11 cellular contexts compared by ENCODE assay signal in the genomic region with DNA sequence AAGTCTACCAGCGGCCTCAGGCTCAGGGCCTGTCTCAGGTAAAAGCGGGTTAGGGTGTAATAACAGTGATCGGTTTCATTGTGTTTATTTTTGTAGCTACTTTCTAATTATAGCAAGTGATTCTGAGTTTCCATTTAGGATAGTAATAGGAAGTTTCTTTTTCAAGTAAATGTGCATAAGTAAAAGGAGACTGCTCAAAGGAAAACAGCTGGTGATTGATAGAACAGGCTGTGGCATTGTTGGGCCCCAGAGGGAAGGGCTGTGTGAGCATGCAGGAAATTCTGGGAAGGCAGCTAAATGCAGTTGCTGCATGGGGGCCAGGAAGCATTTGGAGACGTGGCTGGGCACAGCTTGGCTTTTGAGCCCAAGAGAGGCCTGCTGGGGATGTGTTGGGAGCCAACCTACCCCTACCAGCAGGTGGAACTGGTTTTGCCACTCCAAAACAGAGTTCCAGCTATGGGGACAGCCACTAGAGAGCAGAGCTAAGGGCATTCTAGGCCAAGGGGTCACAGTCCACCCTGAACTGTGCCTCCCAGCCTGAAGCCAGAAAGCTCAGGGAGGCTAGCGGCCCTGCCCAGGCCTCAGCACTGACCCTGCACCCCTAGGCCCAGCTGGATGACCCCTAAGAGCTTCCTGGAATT. TPM values are rescaled to one million over a fixed set of nuclear protein-coding genes. Genes with fewer than 3 reads are reported as not detected.
DNase-seq lines count a peak whose midpoint lies in the region; ATAC-seq and TF ChIP-seq lines count a peak whose summit lies in the region.
"Had no signal": no experiment of that assay in that cellular context is flagged by ENCODE, and none has a peak within 500 bp of the region (broad histone marks: within the 10 kb centered on the region; RNA-seq: fewer than 3 reads in every experiment).

No MANE protein-coding gene starts in this region.

- no peak overlapping the region for H3K4me3 Mint-ChIP-seq in activated naive CD4-positive, alpha-beta T cell treated with anti-CD3 and anti-CD28 coated beads, Interleukin-2, amount 10 ng/mL, durations not matched to agents 7 days and 5 days
- H3K4me3 Mint-ChIP-seq in activated CD4-positive, alpha-beta memory T cell treated with anti-CD3 and anti-CD28 coated beads, Interleukin-2, amount 10 ng/mL, durations not matched to agents 7 days and 5 days = no peak overlapping the region

- ATAC-seq in left lobe of liver = peak; percentile 91
- ATAC-seq in HG03520 (IDR thresholded peaks at IDR 0.05; ENCODE audit: unreplicated experiment) = no peak

- 41 to 56% (median 44%) methylated on average over 5 of the region's 5 CpGs for WGBS in stomach, 5 donors

- POLR2A ChIA-PET in activated CD4-positive, alpha-beta memory T cell treated with anti-CD3 and anti-CD28 coated beads, Interleukin-2, amount 10 ng/mL, durations not matched to agents 7 days and 5 days (lab: Charles Lee) = interaction anchor here (1.1 to 12.4 kb wide), 4 partner anchors 12 to 94 kb away, joined by 4 to 180 read pairs (median 88); a partner anchor contains a TSS

- H3K4me3 ChIP-seq in stomach = no peak overlapping the region

- H3K27me3 Mint-ChIP-seq in activated naive CD4-positive, alpha-beta T cell treated with anti-CD3 and anti-CD28 coated beads, Interleukin-2, amount 10 ng/mL, durations not matched to agents 7 days and 5 days = no peaks in the 10 kb centered on the region
- H3K27me3 Mint-ChIP-seq in activated CD4-positive, alpha-beta memory T cell treated with anti-CD3 and anti-CD28 coated beads, Interleukin-2, amount 10 ng/mL, durations not matched to agents 7 days and 5 days = no peaks in the 10 kb centered on the region

- H3K36me3 Mint-ChIP-seq in activated naive CD4-positive, alpha-beta T cell treated with anti-CD3 and anti-CD28 coated beads, Interleukin-2, amount 10 ng/mL, durations not matched to agents 7 days and 5 days = peaks cover 62% of the 10 kb centered on the region
- H3K36me3 Mint-ChIP-seq in activated CD4-positive, alpha-beta memory T cell treated with anti-CD3 and anti-CD28 coated beads, Interleukin-2, amount 10 ng/mL, durations not matched to agents 7 days and 5 days (ENCODE audit: low read depth) = peaks cover 68% of the 10 kb centered on the region

- TF ChIP-seq EP300 in stomach (IDR thresholded peaks at IDR 0.05) = no peak

- peak overlapping the region; percentile 96 for H3K27ac Mint-ChIP-seq in activated naive CD4-positive, alpha-beta T cell treated with anti-CD3 and anti-CD28 coated beads, Interleukin-2, amount 10 ng/mL, durations not matched to agents 7 days and 5 days
- peak overlapping the region; percentile 94 for H3K27ac Mint-ChIP-seq in activated CD4-positive, alpha-beta memory T cell treated with anti-CD3 and anti-CD28 coated beads, Interleukin-2, amount 10 ng/mL, durations not matched to agents 7 days and 5 days

- H3K9me3 Mint-ChIP-seq in activated naive CD4-positive, alpha-beta T cell treated with anti-CD3 and anti-CD28 coated beads, Interleukin-2, amount 10 ng/mL, durations not matched to agents 7 days and 5 days = peaks cover 24% of the 10 kb centered on the region
- H3K9me3 Mint-ChIP-seq in activated CD4-positive, alpha-beta memory T cell treated with anti-CD3 and anti-CD28 coated beads, Interleukin-2, amount 10 ng/mL, durations not matched to agents 7 days and 5 days = peaks cover 16% of the 10 kb centered on the region

- peaks cover 55% of the 10 kb centered on the region for H3K4me1 Mint-ChIP-seq in activated naive CD4-positive, alpha-beta T cell treated with anti-CD3 and anti-CD28 coated beads, Interleukin-2, amount 10 ng/mL, durations not matched to agents 7 days and 5 days
- peaks cover 56% of the 10 kb centered on the region for H3K4me1 Mint-ChIP-seq in activated CD4-positive, alpha-beta memory T cell treated with anti-CD3 and anti-CD28 coated beads, Interleukin-2, amount 10 ng/mL, durations not matched to agents 7 days and 5 days

- TF ChIP-seq CTCF in stomach (IDR thresholded peaks at IDR 0.05) = peak in 1 of 7 experiments; percentile 6

- intact Hi-C loops in stomach (cut with DNase I; ENCODE audit: low total_unique reads) = loop anchor here (10.0 kb wide), 1 partner anchor 294 kb away; no protein-coding TSS in a partner anchor

- no peak for TF ChIP-seq POLR2A in stomach (IDR thresholded peaks at IDR 0.05)

- H3K27ac ChIP-seq in stomach = peak overlapping the region in 3 of 5 donors; percentile 25 to 58 (median 34)

- peaks cover 0 to 25% (median 19%) of the 10 kb centered on the region in 4 donors for H3K9me3 ChIP-seq in stomach

- peaks cover 0 to 11% (median 7%) of the 10 kb centered on the region in 4 donors for H3K36me3 ChIP-seq in stomach

- no peak for DNase-seq in activated naive CD4-positive, alpha-beta T cell treated with anti-CD3 and anti-CD28 coated beads, Interleukin-2, amount 10 ng/mL, durations not matched to agents 7 days and 5 days
- no peak for DNase-seq in activated naive CD4-positive, alpha-beta T cell (lab: John Stamatoyannopoulos, UW)
- DNase-seq in activated CD4-positive, alpha-beta memory T cell treated with anti-CD3 and anti-CD28 coated beads, Interleukin-2, amount 10 ng/mL, durations not matched to agents 7 days and 5 days = no peak
- DNase-seq in left lobe of liver (ENCODE audit: low spot score) (peak; percentile 72), stomach (peak; percentile 56)
- no peak for DNase-seq in effector CD8-positive, alpha-beta T cell (lab: John Stamatoyannopoulos, UW)
- no peak for DNase-seq in stimulated activated CD4-positive, alpha-beta T cell treated with anti-CD3 and anti-CD28 coated beads, Interleukin-2, amount 100 ng/mL, for 48 hours
- DNase-seq: NCI-H1436 treated with DMSO at 0.1 percent for 48 hours had no signal

- peaks cover 0 to 29% (median 18%) of the 10 kb centered on the region in 4 donors for H3K4me1 ChIP-seq in stomach

- peaks cover 0 to 6% (median 0%) of the 10 kb centered on the region in 3 donors for H3K27me3 ChIP-seq in stomach

- CTCF ChIA-PET in activated naive CD4-positive, alpha-beta T cell treated with anti-CD3 and anti-CD28 coated beads, Interleukin-2, amount 10 ng/mL, durations not matched to agents 7 days and 5 days (lab: Charles Lee) = interaction anchor here (0.7 to 11.9 kb wide), 24 partner anchors 10 to 644 kb away, joined by 3 to 239 read pairs (median 6); a partner anchor contains a TSS
- CTCF ChIA-PET in activated CD4-positive, alpha-beta memory T cell treated with anti-CD3 and anti-CD28 coated beads, Interleukin-2, amount 10 ng/mL, durations not matched to agents 7 days and 5 days (lab: Charles Lee) = interaction anchor here (1.0 to 17.4 kb wide), 19 partner anchors 12 to 643 kb away, joined by 3 to 288 read pairs (median 9); a partner anchor contains a TSS

RNA-seq across cellular contexts. Expression of a gene that starts 12.6 kb away (rescaled TPM):
- total RNA-seq in activated CD4-positive, alpha-beta memory T cell treated with anti-CD3 and anti-CD28 coated beads, Interleukin-2, amount 10 ng/mL, durations not matched to agents 7 days and 5 days = 10 to 100 TPM; 94.7 to 97.7 TPM
- 0.53 TPM for total RNA-seq in left lobe of liver
- 1 to 10 TPM in 2 of 5 donors, under 1 TPM in 2, not detected in 1; 0.29 to 7.4 (median 1.0) TPM for total RNA-seq in stomach
- 1 to 10 TPM; 1.0 to 1.4 (median 1.1) TPM for polyA plus RNA-seq in stomach
- total RNA-seq: osteocyte had no signal

RNA-seq across cellular contexts. Expression of a gene that starts 24.9 kb away (rescaled TPM):
- 10 to 100 TPM; 20.8 to 24.1 TPM for total RNA-seq in activated CD4-positive, alpha-beta memory T cell treated with anti-CD3 and anti-CD28 coated beads, Interleukin-2, amount 10 ng/mL, durations not matched to agents 7 days and 5 days
- total RNA-seq in left lobe of liver = 0.68 TPM
- 1 to 10 TPM in 4 of 5 donors, not detected in 1; 1.8 to 6.2 (median 3.5) TPM for total RNA-seq in stomach
- 1 to 10 TPM in 1 of 3 donors, under 1 TPM in 2; 0.56 to 3.7 (median 0.61) TPM for polyA plus RNA-seq in stomach
- total RNA-seq: OCI-LY7, osteocyte had no signal

Comparison
In these comparisons a context has a peak if more than half of its experiments do, and no peak if none do; other contexts are left out.
1. DNase-seq: peak in left lobe of liver (single experiment) and stomach (single experiment); none in activated naive CD4-positive, alpha-beta T cell treated with anti-CD3 and anti-CD28 coated beads, Interleukin-2, amount 10 ng/mL, durations not matched to agents 7 days and 5 days (single experiment), activated naive CD4-positive, alpha-beta T cell (0 of 4), activated CD4-positive, alpha-beta memory T cell treated with anti-CD3 and anti-CD28 coated beads, Interleukin-2, amount 10 ng/mL, durations not matched to agents 7 days and 5 days (single experiment), effector CD8-positive, alpha-beta T cell (single experiment) and stimulated activated CD4-positive, alpha-beta T cell treated with anti-CD3 and anti-CD28 coated beads, Interleukin-2, amount 100 ng/mL, for 48 hours (0 of 2).
2. RNA of a gene that starts 12.6 kb away (total RNA-seq): 94.7 to 97.7 TPM in activated CD4-positive, alpha-beta memory T cell treated with anti-CD3 and anti-CD28 coated beads, Interleukin-2, amount 10 ng/mL, durations not matched to agents 7 days and 5 days; 0.29 to 7.4 TPM in stomach and 0.53 TPM in left lobe of liver (single experiment); every median in the first group is over 10 times any median in the second.